ENCODE assay signal across 1 cellular context in the genomic region with DNA sequence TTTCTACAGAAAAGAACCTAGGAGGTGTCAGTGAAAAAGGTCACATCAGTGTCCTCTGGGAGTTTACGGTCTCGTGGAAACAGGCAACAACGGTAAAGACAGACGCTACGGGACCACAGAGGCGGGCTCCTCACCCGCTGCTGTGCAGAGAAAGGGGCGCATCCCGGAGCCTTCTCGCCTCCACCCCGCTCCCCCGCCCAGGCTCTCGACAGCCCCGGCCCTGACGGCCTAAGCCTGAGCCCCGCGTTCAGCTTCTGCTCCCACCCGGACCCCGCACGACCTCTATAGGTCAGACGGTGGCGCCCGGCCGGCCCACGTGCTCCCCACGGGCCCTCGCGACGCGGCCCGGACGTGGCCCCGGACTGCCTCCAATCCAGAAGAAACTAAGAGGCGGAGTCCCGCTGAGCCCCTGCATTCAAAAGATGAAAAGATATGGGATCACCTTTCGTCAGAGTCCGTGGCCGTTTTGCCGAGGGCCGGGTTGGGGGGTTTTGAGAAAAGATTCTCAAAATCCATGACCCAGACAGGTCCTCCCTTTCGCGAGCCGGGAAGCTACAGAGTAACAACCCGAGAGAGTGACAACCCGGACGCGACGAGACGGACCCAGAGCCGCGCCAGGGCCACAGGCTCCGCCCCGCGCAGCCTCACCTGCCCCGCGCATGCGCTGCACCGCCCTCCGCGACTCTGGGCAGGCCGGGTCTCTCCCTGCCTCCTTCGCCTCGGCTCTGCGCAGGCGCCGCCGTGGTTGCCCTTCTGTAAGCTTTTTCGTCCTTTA.
TF ChIP-seq lines count a peak whose summit lies in the region.

A gene (minus strand): TSS at position 577 of the 775 bp plus-strand sequence. CDS start 61 bp downstream, at position 516.

TF ChIP-seq in HepG2, 621 proteins besides CTCF, POLR2A, EP300 and RAD21 (continued from another document and continues in another):
- TF ChIP-seq, protein P1, sequence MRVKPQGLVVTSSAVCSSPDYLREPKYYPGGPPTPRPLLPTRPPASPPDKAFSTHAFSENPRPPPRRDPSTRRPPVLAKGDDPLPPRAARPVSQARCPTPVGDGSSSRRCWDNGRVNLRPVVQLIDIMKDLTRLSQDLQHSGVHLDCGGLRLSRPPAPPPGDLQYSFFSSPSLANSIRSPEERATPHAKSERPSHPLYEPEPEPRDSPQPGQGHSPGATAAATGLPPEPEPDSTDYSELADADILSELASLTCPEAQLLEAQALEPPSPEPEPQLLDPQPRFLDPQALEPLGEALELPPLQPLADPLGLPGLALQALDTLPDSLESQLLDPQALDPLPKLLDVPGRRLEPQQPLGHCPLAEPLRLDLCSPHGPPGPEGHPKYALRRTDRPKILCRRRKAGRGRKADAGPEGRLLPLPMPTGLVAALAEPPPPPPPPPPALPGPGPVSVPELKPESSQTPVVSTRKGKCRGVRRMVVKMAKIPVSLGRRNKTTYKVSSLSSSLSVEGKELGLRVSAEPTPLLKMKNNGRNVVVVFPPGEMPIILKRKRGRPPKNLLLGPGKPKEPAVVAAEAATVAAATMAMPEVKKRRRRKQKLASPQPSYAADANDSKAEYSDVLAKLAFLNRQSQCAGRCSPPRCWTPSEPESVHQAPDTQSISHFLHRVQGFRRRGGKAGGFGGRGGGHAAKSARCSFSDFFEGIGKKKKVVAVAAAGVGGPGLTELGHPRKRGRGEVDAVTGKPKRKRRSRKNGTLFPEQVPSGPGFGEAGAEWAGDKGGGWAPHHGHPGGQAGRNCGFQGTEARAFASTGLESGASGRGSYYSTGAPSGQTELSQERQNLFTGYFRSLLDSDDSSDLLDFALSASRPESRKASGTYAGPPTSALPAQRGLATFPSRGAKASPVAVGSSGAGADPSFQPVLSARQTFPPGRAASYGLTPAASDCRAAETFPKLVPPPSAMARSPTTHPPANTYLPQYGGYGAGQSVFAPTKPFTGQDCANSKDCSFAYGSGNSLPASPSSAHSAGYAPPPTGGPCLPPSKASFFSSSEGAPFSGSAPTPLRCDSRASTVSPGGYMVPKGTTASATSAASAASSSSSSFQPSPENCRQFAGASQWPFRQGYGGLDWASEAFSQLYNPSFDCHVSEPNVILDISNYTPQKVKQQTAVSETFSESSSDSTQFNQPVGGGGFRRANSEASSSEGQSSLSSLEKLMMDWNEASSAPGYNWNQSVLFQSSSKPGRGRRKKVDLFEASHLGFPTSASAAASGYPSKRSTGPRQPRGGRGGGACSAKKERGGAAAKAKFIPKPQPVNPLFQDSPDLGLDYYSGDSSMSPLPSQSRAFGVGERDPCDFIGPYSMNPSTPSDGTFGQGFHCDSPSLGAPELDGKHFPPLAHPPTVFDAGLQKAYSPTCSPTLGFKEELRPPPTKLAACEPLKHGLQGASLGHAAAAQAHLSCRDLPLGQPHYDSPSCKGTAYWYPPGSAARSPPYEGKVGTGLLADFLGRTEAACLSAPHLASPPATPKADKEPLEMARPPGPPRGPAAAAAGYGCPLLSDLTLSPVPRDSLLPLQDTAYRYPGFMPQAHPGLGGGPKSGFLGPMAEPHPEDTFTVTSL (CRISPR knock-in tag; IDR thresholded peaks at IDR 0.05; ENCODE audit: borderline replicate concordance), result peak; percentile 8; the same call in 1 of the 2 replicates
- TF ChIP-seq MYNN (CRISPR knock-in tag; IDR thresholded peaks at IDR 0.05; ENCODE audit: low read depth), result no peak
- TF ChIP-seq, protein P2, sequence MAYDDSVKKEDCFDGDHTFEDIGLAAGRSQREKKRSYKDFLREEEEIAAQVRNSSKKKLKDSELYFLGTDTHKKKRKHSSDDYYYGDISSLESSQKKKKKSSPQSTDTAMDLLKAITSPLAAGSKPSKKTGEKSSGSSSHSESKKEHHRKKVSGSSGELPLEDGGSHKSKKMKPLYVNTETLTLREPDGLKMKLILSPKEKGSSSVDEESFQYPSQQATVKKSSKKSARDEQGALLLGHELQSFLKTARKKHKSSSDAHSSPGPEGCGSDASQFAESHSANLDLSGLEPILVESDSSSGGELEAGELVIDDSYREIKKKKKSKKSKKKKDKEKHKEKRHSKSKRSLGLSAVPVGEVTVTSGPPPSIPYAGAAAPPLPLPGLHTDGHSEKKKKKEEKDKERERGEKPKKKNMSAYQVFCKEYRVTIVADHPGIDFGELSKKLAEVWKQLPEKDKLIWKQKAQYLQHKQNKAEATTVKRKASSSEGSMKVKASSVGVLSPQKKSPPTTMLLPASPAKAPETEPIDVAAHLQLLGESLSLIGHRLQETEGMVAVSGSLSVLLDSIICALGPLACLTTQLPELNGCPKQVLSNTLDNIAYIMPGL (CRISPR knock-in tag; IDR thresholded peaks at IDR 0.05; ENCODE audit: borderline replicate concordance in 1 of 2, low read depth in 1 of 2), result peak; percentile 77 to 90
- TF ChIP-seq POLR2AphosphoS2 (IDR thresholded peaks at IDR 0.05; ENCODE audit: low read depth, low read length), result no peak
- TF ChIP-seq ZNF569 (CRISPR knock-in tag; IDR thresholded peaks at IDR 0.05; ENCODE audit: borderline replicate concordance), result 0 out of 2 replicates have a peak, but pooled peaks have one; percentile 4
- TF ChIP-seq, protein P3, sequence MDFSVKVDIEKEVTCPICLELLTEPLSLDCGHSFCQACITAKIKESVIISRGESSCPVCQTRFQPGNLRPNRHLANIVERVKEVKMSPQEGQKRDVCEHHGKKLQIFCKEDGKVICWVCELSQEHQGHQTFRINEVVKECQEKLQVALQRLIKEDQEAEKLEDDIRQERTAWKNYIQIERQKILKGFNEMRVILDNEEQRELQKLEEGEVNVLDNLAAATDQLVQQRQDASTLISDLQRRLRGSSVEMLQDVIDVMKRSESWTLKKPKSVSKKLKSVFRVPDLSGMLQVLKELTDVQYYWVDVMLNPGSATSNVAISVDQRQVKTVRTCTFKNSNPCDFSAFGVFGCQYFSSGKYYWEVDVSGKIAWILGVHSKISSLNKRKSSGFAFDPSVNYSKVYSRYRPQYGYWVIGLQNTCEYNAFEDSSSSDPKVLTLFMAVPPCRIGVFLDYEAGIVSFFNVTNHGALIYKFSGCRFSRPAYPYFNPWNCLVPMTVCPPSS (IDR thresholded peaks at IDR 0.05), result no peak
- TF ChIP-seq ZNF768 (CRISPR knock-in tag; IDR thresholded peaks at IDR 0.05), result peak; percentile 85
- TF ChIP-seq, protein P4, sequence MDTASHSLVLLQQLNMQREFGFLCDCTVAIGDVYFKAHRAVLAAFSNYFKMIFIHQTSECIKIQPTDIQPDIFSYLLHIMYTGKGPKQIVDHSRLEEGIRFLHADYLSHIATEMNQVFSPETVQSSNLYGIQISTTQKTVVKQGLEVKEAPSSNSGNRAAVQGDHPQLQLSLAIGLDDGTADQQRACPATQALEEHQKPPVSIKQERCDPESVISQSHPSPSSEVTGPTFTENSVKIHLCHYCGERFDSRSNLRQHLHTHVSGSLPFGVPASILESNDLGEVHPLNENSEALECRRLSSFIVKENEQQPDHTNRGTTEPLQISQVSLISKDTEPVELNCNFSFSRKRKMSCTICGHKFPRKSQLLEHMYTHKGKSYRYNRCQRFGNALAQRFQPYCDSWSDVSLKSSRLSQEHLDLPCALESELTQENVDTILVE (CRISPR knock-in tag; IDR thresholded peaks at IDR 0.05), result peak; percentile 63; the same call in 1 of the 2 replicates
- no peak for TF ChIP-seq ZNF652 (CRISPR knock-in tag; IDR thresholded peaks at IDR 0.05; ENCODE audit: borderline replicate concordance, low read depth)
- no peak for TF ChIP-seq SMC3 (IDR thresholded peaks at IDR 0.05; ENCODE audit: low read length)
- TF ChIP-seq, protein P5, sequence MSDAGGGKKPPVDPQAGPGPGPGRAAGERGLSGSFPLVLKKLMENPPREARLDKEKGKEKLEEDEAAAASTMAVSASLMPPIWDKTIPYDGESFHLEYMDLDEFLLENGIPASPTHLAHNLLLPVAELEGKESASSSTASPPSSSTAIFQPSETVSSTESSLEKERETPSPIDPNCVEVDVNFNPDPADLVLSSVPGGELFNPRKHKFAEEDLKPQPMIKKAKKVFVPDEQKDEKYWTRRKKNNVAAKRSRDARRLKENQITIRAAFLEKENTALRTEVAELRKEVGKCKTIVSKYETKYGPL (CRISPR knock-in tag; IDR thresholded peaks at IDR 0.05), result peak; percentile 85
- no peak for TF ChIP-seq KDM4B (CRISPR knock-in tag; IDR thresholded peaks at IDR 0.05)
- TF ChIP-seq SYNCRIP (IDR thresholded peaks at IDR 0.05; ENCODE audit: insufficient read depth, low read depth, low read length), result no peak
- 0 out of 2 replicates have a peak, but pooled peaks have one; percentile 37 for TF ChIP-seq SIX4 (CRISPR knock-in tag; IDR thresholded peaks at IDR 0.05)
- no peak for TF ChIP-seq ZFYVE20 (CRISPR knock-in tag; IDR thresholded peaks at IDR 0.05; ENCODE audit: borderline replicate concordance, low read depth)
- peak; percentile 87; the same call in 1 of the 2 replicates for TF ChIP-seq ARHGAP35 (CRISPR knock-in tag; IDR thresholded peaks at IDR 0.05; ENCODE audit: borderline replicate concordance)
- peak in 1 of 2 experiments; percentile 93; a peak in 2 of 4 replicates for TF ChIP-seq KLF16 (CRISPR knock-in tag; IDR thresholded peaks at IDR 0.05)
- TF ChIP-seq, protein P6, sequence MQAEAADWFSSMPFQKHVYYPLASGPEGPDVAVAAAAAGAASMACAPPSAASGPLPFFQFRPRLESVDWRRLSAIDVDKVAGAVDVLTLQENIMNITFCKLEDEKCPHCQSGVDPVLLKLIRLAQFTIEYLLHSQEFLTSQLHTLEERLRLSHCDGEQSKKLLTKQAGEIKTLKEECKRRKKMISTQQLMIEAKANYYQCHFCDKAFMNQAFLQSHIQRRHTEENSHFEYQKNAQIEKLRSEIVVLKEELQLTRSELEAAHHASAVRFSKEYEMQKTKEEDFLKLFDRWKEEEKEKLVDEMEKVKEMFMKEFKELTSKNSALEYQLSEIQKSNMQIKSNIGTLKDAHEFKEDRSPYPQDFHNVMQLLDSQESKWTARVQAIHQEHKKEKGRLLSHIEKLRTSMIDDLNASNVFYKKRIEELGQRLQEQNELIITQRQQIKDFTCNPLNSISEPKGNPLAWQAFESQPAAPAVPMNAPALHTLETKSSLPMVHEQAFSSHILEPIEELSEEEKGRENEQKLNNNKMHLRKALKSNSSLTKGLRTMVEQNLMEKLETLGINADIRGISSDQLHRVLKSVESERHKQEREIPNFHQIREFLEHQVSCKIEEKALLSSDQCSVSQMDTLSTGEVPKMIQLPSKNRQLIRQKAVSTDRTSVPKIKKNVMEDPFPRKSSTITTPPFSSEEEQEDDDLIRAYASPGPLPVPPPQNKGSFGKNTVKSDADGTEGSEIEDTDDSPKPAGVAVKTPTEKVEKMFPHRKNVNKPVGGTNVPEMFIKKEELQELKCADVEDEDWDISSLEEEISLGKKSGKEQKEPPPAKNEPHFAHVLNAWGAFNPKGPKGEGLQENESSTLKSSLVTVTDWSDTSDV (CRISPR knock-in tag; IDR thresholded peaks at IDR 0.05), result peak; percentile 92
- TF ChIP-seq ZNF761 (CRISPR knock-in tag; conservative IDR thresholded peaks at IDR 0.05), result 0 out of 2 replicates have a peak, but pooled peaks have one; percentile 59
- no peak for TF ChIP-seq PCBP2 (optimal IDR thresholded peaks at IDR 0.05; ENCODE audit: low read depth, low read length, poor library complexity, severe bottlenecking)
- peak; percentile 88 for TF ChIP-seq TOPORS (CRISPR knock-in tag; IDR thresholded peaks at IDR 0.05)
- TF ChIP-seq AGO1 (IDR thresholded peaks at IDR 0.05; ENCODE audit: low read depth, low read length, poor library complexity, severe bottlenecking), result no peak
- TF ChIP-seq ATM (IDR thresholded peaks at IDR 0.05; ENCODE audit: borderline replicate concordance), result no peak
- peak; percentile 84 for TF ChIP-seq ZSCAN29 (CRISPR knock-in tag; conservative IDR thresholded peaks at IDR 0.05)
- TF ChIP-seq AGO2 (optimal IDR thresholded peaks at IDR 0.05; ENCODE audit: low read depth, low read length), result peak; percentile 88
- TF ChIP-seq ZNF737 (CRISPR knock-in tag; IDR thresholded peaks at IDR 0.05; ENCODE audit: borderline replicate concordance), result 0 out of 2 replicates have a peak, but pooled peaks have one; percentile 52
- TF ChIP-seq, protein P7, sequence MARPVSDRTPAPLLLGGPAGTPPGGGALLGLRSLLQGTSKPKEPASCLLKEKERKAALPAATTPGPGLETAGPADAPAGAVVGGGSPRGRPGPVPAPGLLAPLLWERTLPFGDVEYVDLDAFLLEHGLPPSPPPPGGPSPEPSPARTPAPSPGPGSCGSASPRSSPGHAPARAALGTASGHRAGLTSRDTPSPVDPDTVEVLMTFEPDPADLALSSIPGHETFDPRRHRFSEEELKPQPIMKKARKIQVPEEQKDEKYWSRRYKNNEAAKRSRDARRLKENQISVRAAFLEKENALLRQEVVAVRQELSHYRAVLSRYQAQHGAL (CRISPR knock-in tag; IDR thresholded peaks at IDR 0.05; ENCODE audit: not compliant biosample characterization), result peak; percentile 85
- TF ChIP-seq, protein P8, sequence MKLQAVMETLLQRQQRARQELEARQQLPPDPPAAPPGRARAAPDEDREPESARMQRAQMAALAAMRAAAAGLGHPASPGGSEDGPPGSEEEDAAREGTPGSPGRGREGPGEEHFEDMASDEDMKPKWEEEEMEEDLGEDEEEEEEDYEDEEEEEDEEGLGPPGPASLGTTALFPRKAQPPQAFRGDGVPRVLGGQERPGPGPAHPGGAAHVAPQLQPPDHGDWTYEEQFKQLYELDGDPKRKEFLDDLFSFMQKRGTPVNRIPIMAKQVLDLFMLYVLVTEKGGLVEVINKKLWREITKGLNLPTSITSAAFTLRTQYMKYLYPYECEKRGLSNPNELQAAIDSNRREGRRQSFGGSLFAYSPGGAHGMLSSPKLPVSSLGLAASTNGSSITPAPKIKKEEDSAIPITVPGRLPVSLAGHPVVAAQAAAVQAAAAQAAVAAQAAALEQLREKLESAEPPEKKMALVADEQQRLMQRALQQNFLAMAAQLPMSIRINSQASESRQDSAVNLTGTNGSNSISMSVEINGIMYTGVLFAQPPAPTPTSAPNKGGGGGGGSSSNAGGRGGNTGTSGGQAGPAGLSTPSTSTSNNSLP (IDR thresholded peaks at IDR 0.05; ENCODE audit: low read depth, low read length), result no peak
- no peak for TF ChIP-seq HMG20A (CRISPR knock-in tag; IDR thresholded peaks at IDR 0.05; ENCODE audit: borderline replicate concordance)
- no peak for TF ChIP-seq FOXP1 (IDR thresholded peaks at IDR 0.05)
- TF ChIP-seq FOXP1 (CRISPR knock-in tag; IDR thresholded peaks at IDR 0.05), result no peak
- TF ChIP-seq SP140L (CRISPR knock-in tag; IDR thresholded peaks at IDR 0.05; ENCODE audit: borderline replicate concordance), result peak; percentile 81; the same call in 1 of the 2 replicates
- TF ChIP-seq ZNF7 (CRISPR knock-in tag; IDR thresholded peaks at IDR 0.05), result no peak
- peak; percentile 52; the same call in 1 of the 2 replicates for TF ChIP-seq FOXO1 (CRISPR knock-in tag; IDR thresholded peaks at IDR 0.05)
- peak; percentile 54 for TF ChIP-seq ZNF121 (CRISPR knock-in tag; IDR thresholded peaks at IDR 0.05)
- TF ChIP-seq ZNF451 (CRISPR knock-in tag; IDR thresholded peaks at IDR 0.05), result peak; percentile 42; the same call in 1 of the 2 replicates
- TF ChIP-seq DPF2 (CRISPR knock-in tag; IDR thresholded peaks at IDR 0.05; ENCODE audit: borderline replicate concordance, low read depth), result no peak
- peak; percentile 62; the same call in 1 of the 2 replicates for TF ChIP-seq ZNF296 (CRISPR knock-in tag; conservative IDR thresholded peaks at IDR 0.05)
- peak; percentile 98 for TF ChIP-seq POLR2G (IDR thresholded peaks at IDR 0.05; ENCODE audit: low read depth, low read length)
- no peak for TF ChIP-seq ZFP62 (CRISPR knock-in tag; IDR thresholded peaks at IDR 0.05)
- peak; percentile 84; the same call in 1 of the 2 replicates for TF ChIP-seq TEAD2 (CRISPR knock-in tag; IDR thresholded peaks at IDR 0.05)
- no peak for TF ChIP-seq HOXA7 (CRISPR knock-in tag; IDR thresholded peaks at IDR 0.05)
- peak; percentile 96 for TF ChIP-seq ZIK1 (CRISPR knock-in tag; IDR thresholded peaks at IDR 0.05; ENCODE audit: borderline replicate concordance, low read depth)
